In the genomic region with DNA sequence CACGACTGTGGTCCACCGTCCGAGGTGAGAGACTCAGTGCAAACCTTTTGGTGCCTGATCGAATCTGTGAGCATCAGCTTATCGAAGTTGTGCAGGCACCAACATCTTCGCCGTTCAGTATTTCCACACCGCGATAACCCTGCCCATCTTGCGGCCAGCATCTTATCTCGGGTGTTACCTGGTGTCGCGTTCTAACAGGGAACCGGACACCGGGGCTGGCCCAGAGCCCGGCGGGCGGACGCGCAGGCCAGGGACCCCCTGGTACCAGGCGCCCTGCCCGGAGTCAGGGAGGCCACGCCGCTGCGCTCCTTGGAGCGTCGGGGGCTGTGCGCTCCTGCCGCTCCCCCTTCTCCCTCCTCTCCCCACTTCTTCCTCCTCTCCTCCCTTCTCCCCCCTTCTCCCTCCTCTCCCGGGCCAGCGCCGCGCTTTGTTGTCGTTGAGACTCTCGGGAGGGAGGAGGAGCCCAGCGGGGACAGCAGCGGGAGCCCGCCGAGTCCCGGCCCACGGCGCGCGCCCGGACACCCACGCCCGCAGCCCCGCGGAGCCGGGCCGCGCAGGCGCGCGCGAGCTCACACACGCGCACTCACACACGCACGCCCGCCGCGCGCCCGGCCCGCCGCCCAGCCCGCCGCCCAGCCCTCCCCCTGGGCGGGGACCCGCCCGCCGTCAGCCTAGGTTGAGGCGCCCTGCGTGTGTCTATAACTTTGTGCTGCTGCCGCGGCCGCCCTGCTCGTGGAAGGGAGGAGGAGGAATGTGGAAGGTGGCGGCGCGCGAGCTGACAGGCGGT, we compare ENCODE assay signal across 8 cellular contexts. TPM values are rescaled to one million over a fixed set of nuclear protein-coding genes. Genes with fewer than 3 reads are reported as not detected.
A peak's percentile ranks its signal among the peaks of the same experiment; 100 is the strongest.
DNase-seq lines count a peak whose midpoint lies in the region; ATAC-seq and TF ChIP-seq lines count a peak whose summit lies in the region.

No MANE protein-coding gene starts in this region.

- H3K27me3 Mint-ChIP-seq in T-cell: no peaks in the 10 kb centered on the region
- peaks cover 13% of the 10 kb centered on the region for H3K27me3 Mint-ChIP-seq in progenitor cell of endocrine pancreas

- TF ChIP-seq RAD21 in HCT116 (IDR thresholded peaks at IDR 0.05; ENCODE audit: low read depth): no peak

- H3K4me3 ChIP-seq in HCT116 (replicated peaks in 1 of 2; ENCODE audit: low read depth in 1 of 2, low read length in 2 of 2) (peak overlapping the region; percentile 86), upper lobe of right lung (peak overlapping the region; percentile 89)

- H3K79me2 ChIP-seq in HCT116 (ENCODE audit: insufficient read depth, low read length): peaks cover 28% of the 10 kb centered on the region

- peak overlapping the region; percentile 94 to 97 for H3K27ac Mint-ChIP-seq in T-cell
- peak overlapping the region; percentile 99 for H3K27ac Mint-ChIP-seq in progenitor cell of endocrine pancreas

- TF ChIP-seq POLR2A in HCT116 (IDR thresholded peaks at IDR 0.05; ENCODE audit: borderline replicate concordance, extremely low read depth, insufficient read depth, insufficient read length): peak; percentile 80

- no peaks in the 10 kb centered on the region for H3K9me3 Mint-ChIP-seq in T-cell
- H3K9me3 Mint-ChIP-seq in progenitor cell of endocrine pancreas (ENCODE audit: low read depth): no peaks in the 10 kb centered on the region

- ATAC-seq in HCT116 (peak; percentile 52), T-cell (replicated peaks in 1 of 4) (peak; percentile 63 to 67 (median 65)), left cardiac atrium (peak; percentile 63 to 70), upper lobe of right lung (peak; percentile 72)

- DNase-seq in GDM1 (lab: John Stamatoyannopoulos, UW) (peak; percentile 93), HCT116 (ENCODE audit: low read depth, low spot score) (no peak), NCI-H128 (lab: John Stamatoyannopoulos, UW; ENCODE audit: unreplicated experiment) (peak; percentile 83), T-cell (peak; percentile 75 to 95 (median 88)), amniotic epithelial cell (ENCODE audit: low read depth) (peak; percentile 80), left cardiac atrium (peak; percentile 92), progenitor cell of endocrine pancreas (ENCODE audit: low spot score, unreplicated experiment) (peak; percentile 70), upper lobe of right lung (peak; percentile 96)

- POLR2A ChIA-PET in HCT116 (lab: Charles Lee): interaction anchor here (1.2 to 1.6 kb wide), 6 partner anchors 8 to 188 kb away, joined by 3 to 4 read pairs (median 4); no protein-coding TSS in a partner anchor
- POLR2A ChIA-PET in T-cell (lab: Charles Lee): interaction anchor here (0.7 to 1.6 kb wide), 10 partner anchors 16 to 822 kb away, joined by 3 to 9 read pairs (median 3); a partner anchor contains a TSS

- BruUV-seq in HCT116 (replicated peaks; lab: Mats Ljungman, UMichigan): no TSS peak

- RAD21 ChIA-PET in HCT116 (lab: Charles Lee; ENCODE audit: low non-redundant PET in 1 of 2, low total read pairs in 2 of 2, uncharacterized antibody in 2 of 2, unreplicated experiment in 2 of 2): interaction anchor here in 1 of 2 experiments (0.6 kb wide), 1 partner anchor 107 kb away, joined by 3 read pairs; no protein-coding TSS in a partner anchor

- H3K27me3 ChIP-seq in HCT116 (ENCODE audit: insufficient read depth, low read length): no peaks in the 10 kb centered on the region
- H3K27me3 ChIP-seq in upper lobe of right lung: no peaks in the 10 kb centered on the region

- intact Hi-C loops in HCT116 (cut with micrococcal nuclease) (loop anchor here (1.0 kb wide), 3 partner anchors 178 to 276 kb away; no protein-coding TSS in a partner anchor), left cardiac atrium (cut with DNase I) (loop anchor here (5.0 kb wide), 3 partner anchors 223 to 523 kb away; no protein-coding TSS in a partner anchor), upper lobe of right lung (cut with DNase I) (loop anchor here (10.0 kb wide), 1 partner anchor 226 kb away; no protein-coding TSS in a partner anchor)

- H3K9me3 ChIP-seq in HCT116 (ENCODE audit: control insufficient read depth in 1 of 2, insufficient read depth in 1 of 2, low read depth in 1 of 2, low read length in 2 of 2): no peaks in the 10 kb centered on the region
- H3K9me3 ChIP-seq in upper lobe of right lung: no peaks in the 10 kb centered on the region

- peaks cover 11% of the 10 kb centered on the region for H3K36me3 Mint-ChIP-seq in T-cell
- H3K36me3 Mint-ChIP-seq in progenitor cell of endocrine pancreas (ENCODE audit: insufficient read depth): peaks cover 2% of the 10 kb centered on the region

- H3K4me1 Mint-ChIP-seq in T-cell: peaks cover 25 to 35% (median 30%) of the 10 kb centered on the region in 3 donors
- H3K4me1 Mint-ChIP-seq in progenitor cell of endocrine pancreas (ENCODE audit: low read depth): peaks cover 20% of the 10 kb centered on the region

- CTCF ChIA-PET in HCT116 (lab: Charles Lee) (interaction anchor here (0.8 to 1.5 kb wide), 5 partner anchors 62 to 536 kb away, joined by 3 to 6 read pairs (median 3); a partner anchor contains a TSS), T-cell (lab: Charles Lee) (interaction anchor here in 1 of 2 donors (0.7 to 1.5 kb wide), 5 partner anchors 17 to 952 kb away, joined by 3 to 4 read pairs (median 4); a partner anchor contains a TSS)

- H3K4me3 Mint-ChIP-seq in T-cell (peak overlapping the region; percentile 87 to 96 (median 95)), progenitor cell of endocrine pancreas (ENCODE audit: low read depth) (peak overlapping the region; percentile 95)

- peak overlapping the region; percentile 50 for H2AFZ ChIP-seq in HCT116 (ENCODE audit: low read depth, low read length, poor library complexity, severe bottlenecking)

- H3K27ac ChIP-seq in HCT116 (ENCODE audit: low read depth, low read length) (peak overlapping the region; percentile 84), upper lobe of right lung (peak overlapping the region; percentile 99)

- H3K36me3 ChIP-seq in HCT116 (ENCODE audit: control insufficient read depth in 1 of 2, insufficient read depth in 2 of 2, low read length in 2 of 2) (no peaks in the 10 kb centered on the region), upper lobe of right lung (no peaks in the 10 kb centered on the region)

- peak overlapping the region; percentile 77 for H3K9ac ChIP-seq in HCT116 (ENCODE audit: low read length)

- H4K20me1 ChIP-seq in HCT116 (ENCODE audit: insufficient read depth): no peaks in the 10 kb centered on the region

- TF ChIP-seq CTCF in HCT116 (IDR thresholded peaks at IDR 0.05 in 2 of 3, conservative IDR thresholded peaks at IDR 0.05 in 1 of 3; ENCODE audit: borderline replicate concordance in 1 of 3, insufficient read depth in 1 of 3, low read depth in 2 of 3, low read length in 2 of 3) (no peak), progenitor cell of endocrine pancreas (IDR thresholded peaks at IDR 0.05; ENCODE audit: unreplicated experiment) (no peak), upper lobe of right lung (IDR thresholded peaks at IDR 0.05) (no peak)

- H3K4me1 ChIP-seq in HCT116 (ENCODE audit: control insufficient read depth in 1 of 2, insufficient read depth in 2 of 2, low read length in 2 of 2) (peaks cover 29 to 47% of the 10 kb centered on the region in 2 experiments), upper lobe of right lung (peaks cover 37% of the 10 kb centered on the region)

- no peaks in the 10 kb centered on the region for H3K9me2 ChIP-seq in HCT116 (ENCODE audit: insufficient read depth)

- H3K4me2 ChIP-seq in HCT116 (ENCODE audit: low read length): peak overlapping the region; percentile 92

TF ChIP-seq in HCT116, 20 proteins besides CTCF, POLR2A, EP300 and RAD21:
- TF ChIP-seq, protein P1, sequence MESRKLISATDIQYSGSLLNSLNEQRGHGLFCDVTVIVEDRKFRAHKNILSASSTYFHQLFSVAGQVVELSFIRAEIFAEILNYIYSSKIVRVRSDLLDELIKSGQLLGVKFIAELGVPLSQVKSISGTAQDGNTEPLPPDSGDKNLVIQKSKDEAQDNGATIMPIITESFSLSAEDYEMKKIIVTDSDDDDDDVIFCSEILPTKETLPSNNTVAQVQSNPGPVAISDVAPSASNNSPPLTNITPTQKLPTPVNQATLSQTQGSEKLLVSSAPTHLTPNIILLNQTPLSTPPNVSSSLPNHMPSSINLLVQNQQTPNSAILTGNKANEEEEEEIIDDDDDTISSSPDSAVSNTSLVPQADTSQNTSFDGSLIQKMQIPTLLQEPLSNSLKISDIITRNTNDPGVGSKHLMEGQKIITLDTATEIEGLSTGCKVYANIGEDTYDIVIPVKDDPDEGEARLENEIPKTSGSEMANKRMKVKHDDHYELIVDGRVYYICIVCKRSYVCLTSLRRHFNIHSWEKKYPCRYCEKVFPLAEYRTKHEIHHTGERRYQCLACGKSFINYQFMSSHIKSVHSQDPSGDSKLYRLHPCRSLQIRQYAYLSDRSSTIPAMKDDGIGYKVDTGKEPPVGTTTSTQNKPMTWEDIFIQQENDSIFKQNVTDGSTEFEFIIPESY (IDR thresholded peaks at IDR 0.05; ENCODE audit: extremely low read depth, insufficient replicate concordance, low read length): peak; percentile 51
- peak; percentile 82 for TF ChIP-seq POLR2AphosphoS5 (IDR thresholded peaks at IDR 0.05; ENCODE audit: low read depth, low read length)
- peak; percentile 67 for TF ChIP-seq YY1 (IDR thresholded peaks at IDR 0.05; ENCODE audit: extremely low read depth, insufficient replicate concordance, low read depth, low read length)
- peak; percentile 81 for TF ChIP-seq TCF7L2 (IDR thresholded peaks at IDR 0.05; ENCODE audit: borderline replicate concordance, extremely low read depth, insufficient read depth, insufficient read length)
- no peak for TF ChIP-seq ZFX (IDR thresholded peaks at IDR 0.05)
- TF ChIP-seq CEBPB (IDR thresholded peaks at IDR 0.05; ENCODE audit: low read depth): no peak
- TF ChIP-seq EZH2 (IDR thresholded peaks at IDR 0.05): no peak

RNA-seq across cellular contexts. Expression of a gene that starts 1.4 kb away (rescaled TPM):
- total RNA-seq in HCT116 (2021; ENCODE audit: unreplicated experiment): 40.0 TPM
- polyA plus RNA-seq in HCT116 (2012): 20.9 and 25.9 TPM in 2 replicates
- total RNA-seq in T-cell: 10 to 100 TPM; 21.5 to 26.2 (median 22.2) TPM
- 10 to 100 TPM; 34.0 to 38.6 TPM for total RNA-seq in left cardiac atrium
- total RNA-seq in progenitor cell of endocrine pancreas: 45.2 and 47.6 TPM in 2 replicates
- 73.6 TPM for total RNA-seq in upper lobe of right lung
